Comparison of ENCODE assay signal across 9 cellular contexts in genomic region chr12:55188974-55189556, GRCh38. TPM values are rescaled to one million over a fixed set of nuclear protein-coding genes. Genes with fewer than 3 reads are reported as not detected.
A peak's percentile ranks its signal among the peaks of the same experiment; 100 is the strongest.
DNase-seq lines count a peak whose midpoint lies in the region; ATAC-seq and TF ChIP-seq lines count a peak whose summit lies in the region.
"Had no signal": no experiment of that assay in that cellular context is flagged by ENCODE, and none has a peak within 500 bp of the region (broad histone marks: within the 10 kb centered on the region; RNA-seq: fewer than 3 reads in every experiment).

No MANE protein-coding gene starts in this region.

- H3K9me3 ChIP-seq in BE2C (no peaks in the 10 kb centered on the region), SK-N-SH (no peaks in the 10 kb centered on the region), tibial nerve (peaks cover 0 to 3% (median 0%) of the 10 kb centered on the region in 4 donors)

- H3K79me2 ChIP-seq in SK-N-SH (ENCODE audit: insufficient read depth): no peaks in the 10 kb centered on the region; the same call in 1 of the 2 replicates

- no peaks in the 10 kb centered on the region for H3F3A ChIP-seq in SK-N-SH (replicated peaks; ENCODE audit: insufficient read depth)

- no peak overlapping the region for H3K4me2 ChIP-seq in SK-N-SH

- under 1% methylated on average over 4 of the region's 4 CpGs for WGBS in SK-N-SH (ENCODE audit: low lambda C conversion rate)
- 1 to 2% methylated on average over 4 of the region's 4 CpGs for WGBS in tibial nerve, 2 donors

- TF ChIP-seq EP300 in SK-N-SH (IDR thresholded peaks at IDR 0.05; ENCODE audit: borderline replicate concordance in 1 of 2, low read depth in 1 of 2, low read length in 1 of 2): no peak
- TF ChIP-seq EP300 in tibial nerve (IDR thresholded peaks at IDR 0.05): no peak

- H3K9me2 ChIP-seq in SK-N-SH: no peaks in the 10 kb centered on the region

- H3K4me3 ChIP-seq in BE2C (ENCODE audit: low read depth, low read length) (no peak overlapping the region), SK-N-SH (ENCODE audit: low read depth in 2 of 2, low read length in 1 of 2) (no peak overlapping the region), tibial nerve (no peak overlapping the region)

- ATAC-seq in GM18505 (IDR thresholded peaks at IDR 0.05; ENCODE audit: unreplicated experiment) (peak; percentile 75), HG02870 (IDR thresholded peaks at IDR 0.05; ENCODE audit: unreplicated experiment) (peak; percentile 83)

- POLR2A ChIA-PET in SK-N-SH (lab: Yijun Ruan, JAX): no interaction called here

- H3K4me1 ChIP-seq in BE2C (no peaks in the 10 kb centered on the region), SK-N-SH (ENCODE audit: control insufficient read depth in 1 of 2, insufficient read depth in 2 of 2, low read depth in 1 of 2, low read length in 1 of 2) (no peaks in the 10 kb centered on the region), tibial nerve (no peaks in the 10 kb centered on the region)

- TF ChIP-seq RAD21 in SK-N-SH (IDR thresholded peaks at IDR 0.05; ENCODE audit: low read length): peak; percentile 77

- H3K36me3 ChIP-seq in BE2C (no peaks in the 10 kb centered on the region), SK-N-SH (replicated peaks in 1 of 2; ENCODE audit: control insufficient read depth in 1 of 2, insufficient read depth in 2 of 2, low read length in 1 of 2) (no peaks in the 10 kb centered on the region), tibial nerve (no peaks in the 10 kb centered on the region)

- TF ChIP-seq POLR2A in GM18505 (IDR thresholded peaks at IDR 0.05; ENCODE audit: borderline replicate concordance, extremely low read depth, insufficient read depth, insufficient read length) (no peak), tibial nerve (IDR thresholded peaks at IDR 0.05) (no peak)

- H3K9ac ChIP-seq in SK-N-SH: no peak overlapping the region

- peaks cover 5% of the 10 kb centered on the region for H3K27me3 ChIP-seq in BE2C
- peaks cover 7% of the 10 kb centered on the region; the same call in 1 of the 2 replicates for H3K27me3 ChIP-seq in SK-N-SH (ENCODE audit: insufficient read depth)
- no peaks in the 10 kb centered on the region for H3K27me3 ChIP-seq in tibial nerve

- DNase-seq in BE2C: peak; percentile 56
- DNase-seq in NCI-H1436 (lab: John Stamatoyannopoulos, UW): peak; percentile 51
- DNase-seq in SK-N-SH: peak; percentile 39
- peak; percentile 75 for DNase-seq in dedifferentiated amniotic fluid mesenchymal stem cell (ENCODE audit: extremely low spot score)
- DNase-seq in lung microvascular endothelial cell (ENCODE audit: low read depth in 2 of 2): peak; percentile 84 to 85
- peak in 1 of 2 donors; percentile 80 for DNase-seq in tibial nerve (ENCODE audit: low spot score in 2 of 2)

- no peak overlapping the region for H2AFZ ChIP-seq in SK-N-SH (ENCODE audit: low read depth)

- no peaks in the 10 kb centered on the region for H4K20me1 ChIP-seq in SK-N-SH (ENCODE audit: insufficient read depth)

- TF ChIP-seq CTCF in BE2C (IDR thresholded peaks at IDR 0.05; ENCODE audit: low read depth, low read length): peak; percentile 75
- TF ChIP-seq CTCF in SK-N-SH (IDR thresholded peaks at IDR 0.05): peak; percentile 85
- peak; percentile 58 to 82 (median 69) for TF ChIP-seq CTCF in tibial nerve (IDR thresholded peaks at IDR 0.05)

- H3K27ac ChIP-seq in SK-N-SH (ENCODE audit: low read depth in 2 of 2, low read length in 1 of 2) (no peak overlapping the region), tibial nerve (no peak overlapping the region)

- CTCF ChIA-PET in SK-N-SH (lab: Yijun Ruan, JAX): interaction anchor here (0.5 to 5.7 kb wide), 17 partner anchors 10 to 548 kb away, joined by 3 to 85 read pairs (median 3); partner anchors contain the start of gene BLOC1S1

TF ChIP-seq in SK-N-SH, 30 proteins besides CTCF, POLR2A, EP300 and RAD21:
- TF ChIP-seq SMC3 (IDR thresholded peaks at IDR 0.05; ENCODE audit: low read depth, low read length) (peak; percentile 75), GATA2 (CRISPR knock-in tag; IDR thresholded peaks at IDR 0.05) (no peak), TAF1 (IDR thresholded peaks at IDR 0.05; ENCODE audit: borderline replicate concordance, low read depth, low read length) (no peak)

RNA-seq across cellular contexts. Expression of gene OR10A7, which starts 31.8 kb away (rescaled TPM):
- not detected for polyA plus RNA-seq in BE2C (2012; ENCODE audit: insufficient read depth, insufficient read length, low read depth)
- polyA plus RNA-seq in SK-N-SH (2012; rRNA removed): not detected in 2 replicates
- not detected in 2 replicates for polyA plus RNA-seq in SK-N-SH (2012; cell fraction: cytosol; rRNA removed)
- not detected in 2 replicates for polyA plus RNA-seq in SK-N-SH (2012; cell fraction: nucleus; rRNA removed)
- total RNA-seq in lung microvascular endothelial cell (not detected in 2 replicates), tibial nerve (not detected)
- total RNA-seq: T-helper 2 cell treated with Interferon-gamma antibody and Interleukin-4, amounts not matched to agents 100 ng/mL and 5 ng/mL, for 36 hours had no signal

RNA-seq across cellular contexts. Expression of gene OR6C74, which starts 55.3 kb away (rescaled TPM):
- not detected for polyA plus RNA-seq in BE2C (2012; ENCODE audit: insufficient read depth, insufficient read length, low read depth)
- polyA plus RNA-seq in SK-N-SH (2012; rRNA removed): not detected in 2 replicates
- polyA plus RNA-seq in SK-N-SH (2012; cell fraction: cytosol; rRNA removed): not detected in 2 replicates
- not detected in 2 replicates for polyA plus RNA-seq in SK-N-SH (2012; cell fraction: nucleus; rRNA removed)
- total RNA-seq in lung microvascular endothelial cell: not detected in 2 replicates
- total RNA-seq in tibial nerve: not detected
- total RNA-seq: T-helper 2 cell treated with Interferon-gamma antibody and Interleukin-4, amounts not matched to agents 100 ng/mL and 5 ng/mL, for 36 hours had no signal
